In genomic region chr20:57977141-57977540, GRCh38 we compare ENCODE assay signal across 23 cellular contexts.
"Had no signal": no experiment of that assay in that cellular context is flagged by ENCODE, and none has a peak within 500 bp of the region (broad histone marks: within the 10 kb centered on the region; RNA-seq: fewer than 3 reads in every experiment).

No MANE protein-coding gene starts in this region.

- H3K4me3 Mint-ChIP-seq: activated naive CD4-positive, alpha-beta T cell treated with anti-CD3 and anti-CD28 coated beads, Interleukin-2, amount 10 ng/mL, durations not matched to agents 7 days and 5 days; activated naive CD8-positive, alpha-beta T cell treated with anti-CD3 and anti-CD28 coated beads, Interleukin-2, amount 50 U/mL, for 24 hours; effector memory CD8-positive, alpha-beta T cell; memory B cell; naive thymus-derived CD8-positive, alpha-beta T cell; stimulated activated effector memory CD8-positive, alpha-beta T cell treated with anti-CD3 and anti-CD28 coated beads, Interleukin-12 subunit alpha, Interleukin-12 subunit beta, amount 100 ng/mL, for 72 hours; T-helper 17 cell; type B pancreatic cell had no signal

- ATAC-seq: activated naive CD8-positive, alpha-beta T cell treated with anti-CD3 and anti-CD28 coated beads, Interleukin-2, amount 50 U/mL, for 24 hours; effector memory CD8-positive, alpha-beta T cell; naive thymus-derived CD8-positive, alpha-beta T cell; stimulated activated effector memory CD8-positive, alpha-beta T cell treated with anti-CD3 and anti-CD28 coated beads, Interleukin-12 subunit alpha, Interleukin-12 subunit beta, amount 100 ng/mL, for 72 hours; T-helper 17 cell had no signal

- H3K9me3 ChIP-seq: esophagus squamous epithelium, left lung, mucosa of descending colon, stomach had no signal

- H3K27me3 ChIP-seq: left lung had no signal

- DNase-seq: activated CD4-positive, alpha-beta T cell treated with anti-CD3 and anti-CD28 coated beads for 1 hour; activated CD8-positive, alpha-beta memory T cell treated with anti-CD3 and anti-CD28 coated beads for 24 hours; activated CD8-positive, alpha-beta memory T cell treated with anti-CD3 and anti-CD28 coated beads, Interleukin-2, amount 50 U/mL, for 48 hours; activated effector memory CD4-positive, alpha-beta T cell treated with Interleukin-2 at 50 U/mL for 16 hours; activated naive CD4-positive, alpha-beta T cell treated with anti-CD3 and anti-CD28 coated beads, Interleukin-2, amount 10 ng/mL, durations not matched to agents 7 days and 5 days; activated naive CD8-positive, alpha-beta T cell treated with anti-CD3 and anti-CD28 coated beads, Interleukin-2, amount 50 U/mL, for 24 hours; activated T-cell treated with anti-CD3 and anti-CD28 coated beads, Interleukin-2, amount 50 U/mL, for 48 hours; effector memory CD8-positive, alpha-beta T cell; esophagus squamous epithelium; hippocampal formation; left lung; naive thymus-derived CD8-positive, alpha-beta T cell; nucleus accumbens; stimulated activated CD4-positive, alpha-beta T cell treated with anti-CD3 and anti-CD28 coated beads, Interleukin-4, amount 100 ng/mL, for 24 hours; stomach; T-helper 17 cell had no signal

- H3K36me3 Mint-ChIP-seq: activated naive CD4-positive, alpha-beta T cell treated with anti-CD3 and anti-CD28 coated beads, Interleukin-2, amount 10 ng/mL, durations not matched to agents 7 days and 5 days; memory B cell; naive thymus-derived CD8-positive, alpha-beta T cell; type B pancreatic cell had no signal

- H3K9me3 Mint-ChIP-seq: type B pancreatic cell had no signal

- H3K27ac Mint-ChIP-seq: activated naive CD4-positive, alpha-beta T cell treated with anti-CD3 and anti-CD28 coated beads, Interleukin-2, amount 10 ng/mL, durations not matched to agents 7 days and 5 days; activated naive CD8-positive, alpha-beta T cell treated with anti-CD3 and anti-CD28 coated beads, Interleukin-2, amount 50 U/mL, for 24 hours; effector memory CD8-positive, alpha-beta T cell; memory B cell; naive thymus-derived CD8-positive, alpha-beta T cell; progenitor cell of endocrine pancreas; stimulated activated effector memory CD8-positive, alpha-beta T cell treated with anti-CD3 and anti-CD28 coated beads, Interleukin-12 subunit alpha, Interleukin-12 subunit beta, amount 100 ng/mL, for 72 hours; T-helper 17 cell; type B pancreatic cell had no signal

- H3K4me1 ChIP-seq: left lung, stomach had no signal

- H3K36me3 ChIP-seq: esophagus squamous epithelium, left lung, stomach had no signal

- H3K27ac ChIP-seq: esophagus squamous epithelium, left lung, stomach, VCaP had no signal

- H3K4me1 Mint-ChIP-seq: activated naive CD4-positive, alpha-beta T cell treated with anti-CD3 and anti-CD28 coated beads, Interleukin-2, amount 10 ng/mL, durations not matched to agents 7 days and 5 days; activated naive CD8-positive, alpha-beta T cell treated with anti-CD3 and anti-CD28 coated beads, Interleukin-2, amount 50 U/mL, for 24 hours; memory B cell; naive thymus-derived CD8-positive, alpha-beta T cell; stimulated activated effector memory CD8-positive, alpha-beta T cell treated with anti-CD3 and anti-CD28 coated beads, Interleukin-12 subunit alpha, Interleukin-12 subunit beta, amount 100 ng/mL, for 72 hours; T-helper 17 cell had no signal

- H3K4me2 ChIP-seq: smooth muscle cell had no signal

- H3K4me3 ChIP-seq: esophagus squamous epithelium, left lung, mucosa of descending colon, smooth muscle cell, stomach had no signal
